ENCODE assay signal across 8 cellular contexts in the genomic region with DNA sequence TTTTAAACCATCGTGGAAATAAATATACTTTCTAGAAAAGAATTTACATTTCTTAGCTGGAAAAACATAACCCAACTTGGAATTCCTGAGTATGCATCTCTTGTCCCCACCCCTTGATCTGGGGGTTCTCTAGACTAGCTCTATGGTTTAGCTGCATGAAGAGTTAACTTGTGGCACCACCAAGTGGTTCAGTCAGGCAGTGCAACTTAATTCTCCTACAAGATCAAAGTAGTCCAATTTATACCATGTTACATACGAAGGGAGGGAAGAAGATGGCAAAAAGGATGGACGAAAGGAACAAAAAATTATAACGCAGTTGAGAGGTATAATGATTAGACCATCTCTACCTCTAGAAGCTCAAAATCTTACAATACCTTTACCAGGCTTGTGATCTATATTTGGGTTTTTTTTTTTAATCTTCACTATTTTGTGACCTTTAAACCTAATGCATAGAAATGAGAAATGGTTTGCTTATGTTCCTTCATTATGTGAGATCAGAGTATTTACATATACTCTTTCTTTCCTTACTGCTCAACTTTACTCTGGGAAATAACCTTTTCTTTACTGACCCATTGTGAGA. TPM values are rescaled to one million over a fixed set of nuclear protein-coding genes. Genes with fewer than 3 reads are reported as not detected.
DNase-seq lines count a peak whose midpoint lies in the region; ATAC-seq lines count a peak whose summit lies in the region.

No MANE protein-coding gene starts in this region.

- peak; percentile 3 for DNase-seq in DMS 273 treated with DMSO at 0.1 percent for 48 hours (lab: John Stamatoyannopoulos, UW)
- peak in 55 of 76 experiments; percentile 1 to 69 (median 29) for DNase-seq in HUDEP-2 (lab: John Stamatoyannopoulos, UW; ENCODE audit: unreplicated experiment in 76 of 76)
- DNase-seq in SHP77 (lab: John Stamatoyannopoulos, UW) = peak; percentile 51 to 56
- DNase-seq in activated effector memory CD4-positive, alpha-beta T cell treated with Interleukin-2 at 50 U/mL for 16 hours = peak; percentile 9
- peak; percentile 47 for DNase-seq in globus pallidus (ENCODE audit: low spot score)
- peak; percentile 71 for DNase-seq in pons (ENCODE audit: low spot score)
- no peak for DNase-seq in mesenteric fat pad (ENCODE audit: low spot score)

- ATAC-seq in GM19455 (IDR thresholded peaks at IDR 0.05; ENCODE audit: unreplicated experiment) = peak; percentile 80

RNA-seq across cellular contexts. Expression of a gene that starts 28.5 kb away (rescaled TPM):
- 31.0 TPM for total RNA-seq in mesenteric fat pad
